Comparison of ENCODE assay signal across 16 cellular contexts in genomic region chr2:19114126-19114525, GRCh38.
"Had no signal": no experiment of that assay in that cellular context is flagged by ENCODE, and none has a peak within 500 bp of the region (broad histone marks: within the 10 kb centered on the region; RNA-seq: fewer than 3 reads in every experiment).

No MANE protein-coding gene starts in this region.

- H3K9me3 ChIP-seq: SK-N-SH had no signal

- H3K9ac ChIP-seq: SK-N-SH had no signal

- DNase-seq: IMR-90, Karpas-422, KG1, MM.1S, NCI-H1092 treated with DMSO at 0.1 percent for 48 hours, NCI-H146, NCI-H1694 treated with DMSO at 0.1 percent for 48 hours, NCI-H1930, NCI-H2081, NCI-H2107, NCI-H2227 treated with DMSO at 0.1 percent for 48 hours, NCI-H524, NCI-H526 treated with DMSO at 0.1 percent for 48 hours, NCI-H748 treated with DMSO at 0.1 percent for 48 hours, SHP77, SK-N-SH had no signal
